ENCODE assay signal across 8 cellular contexts in the genomic region with DNA sequence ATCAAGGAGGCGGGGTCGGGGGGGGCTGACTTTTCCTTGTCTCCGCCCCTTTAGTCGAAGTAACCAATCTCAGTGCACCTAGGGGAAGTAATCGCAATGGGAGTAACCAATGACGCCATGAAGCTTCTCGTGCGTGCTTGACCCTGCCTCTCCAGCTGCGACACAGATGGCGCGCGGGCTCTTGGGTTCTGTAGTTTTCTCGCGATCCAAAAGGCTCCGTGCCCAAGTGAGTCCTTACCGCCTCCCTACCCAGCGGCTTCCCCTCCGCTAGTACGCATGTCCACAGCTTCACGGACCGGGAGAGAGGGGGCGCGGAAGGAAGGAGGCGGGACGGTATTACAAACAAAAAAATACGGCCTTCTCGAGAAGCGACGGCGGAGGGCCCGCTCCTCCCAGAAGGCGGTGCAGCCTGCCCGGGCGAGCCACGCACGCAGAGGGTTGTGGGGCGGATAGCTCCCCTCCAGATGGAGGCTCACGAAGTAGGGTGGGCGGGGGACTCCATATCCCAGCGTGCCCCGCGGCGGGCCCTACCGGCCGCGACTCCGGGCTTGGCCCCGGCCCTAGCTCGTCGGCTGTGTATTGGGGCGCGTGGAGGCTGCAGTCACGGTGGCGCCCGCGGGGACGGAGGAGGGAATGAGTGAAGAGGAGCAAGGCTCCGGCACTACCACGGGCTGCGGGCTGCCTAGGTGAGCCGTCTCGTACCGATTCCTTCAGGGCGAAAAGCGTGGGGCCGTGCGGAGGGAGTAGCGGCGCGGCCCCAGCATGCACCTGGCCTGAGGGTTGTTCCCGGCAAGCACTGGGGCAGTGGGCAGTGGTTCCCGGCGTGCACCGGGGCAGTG. TPM values are rescaled to one million over a fixed set of nuclear protein-coding genes. Genes with fewer than 3 reads are reported as not detected.
DNase-seq lines count a peak whose midpoint lies in the region; TF ChIP-seq lines count a peak whose summit lies in the region.

A gene with protein sequence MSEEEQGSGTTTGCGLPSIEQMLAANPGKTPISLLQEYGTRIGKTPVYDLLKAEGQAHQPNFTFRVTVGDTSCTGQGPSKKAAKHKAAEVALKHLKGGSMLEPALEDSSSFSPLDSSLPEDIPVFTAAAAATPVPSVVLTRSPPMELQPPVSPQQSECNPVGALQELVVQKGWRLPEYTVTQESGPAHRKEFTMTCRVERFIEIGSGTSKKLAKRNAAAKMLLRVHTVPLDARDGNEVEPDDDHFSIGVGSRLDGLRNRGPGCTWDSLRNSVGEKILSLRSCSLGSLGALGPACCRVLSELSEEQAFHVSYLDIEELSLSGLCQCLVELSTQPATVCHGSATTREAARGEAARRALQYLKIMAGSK (plus strand): TSS at position 508 of the 839 bp plus-strand sequence. CDS start 126 bp downstream, at position 634.

- no peak within 1 kb of the TSS for H3T11ph ChIP-seq in H9 (ENCODE audit: low read length)

- no peak within 1 kb of the TSS for H2AFZ ChIP-seq in H9 (ENCODE audit: low read length)

- H2BK20ac ChIP-seq in H9 (ENCODE audit: low read depth, low read length, poor library complexity, severe bottlenecking) = no peak within 1 kb of the TSS

- TF ChIP-seq CTCF in H9 (conservative IDR thresholded peaks at IDR 0.05) (no peak), fibroblast of the aortic adventitia (IDR thresholded peaks at IDR 0.05; ENCODE audit: insufficient read depth, low read length) (no peak), nephron (IDR thresholded peaks at IDR 0.05; ENCODE audit: unreplicated experiment in 3 of 3) (no peak)

- WGBS in H9 (ENCODE audit: extremely low coverage, insufficient read length, low lambda C conversion rate) = no CpG with 5 or more reads among the region's 74 CpGs

- peaks cover 20% of the 10 kb centered on the region for H3K23me2 ChIP-seq in H9 (ENCODE audit: insufficient read length, low read depth, low read length, poor library complexity, severe bottlenecking)

- H3K79me2 ChIP-seq in H9 (ENCODE audit: insufficient read depth, low read length) = no peaks in the 10 kb centered on the region; the same call in 1 of the 2 replicates

- H3K27me3 Mint-ChIP-seq in H9 (ENCODE audit: low read depth) (no peaks in the 10 kb centered on the region), nephron (ENCODE audit: low read depth) (peaks cover 4% of the 10 kb centered on the region)
- H3K27me3 Mint-ChIP-seq in stimulated activated naive CD8-positive, alpha-beta T cell treated with anti-CD3 and anti-CD28 coated beads, Interleukin-15, Interleukin-2, amounts not matched to agents 100 ng/mL and 50 ng/mL, for 24 hours = no peaks in the 10 kb centered on the region

- DNase-seq in ELR (ENCODE audit: low read depth) = peak; percentile 100
- peak; percentile 100 for DNase-seq in H9
- DNase-seq in MG63 = peak; percentile 98
- DNase-seq in SHP77 treated with DMSO at 0.1 percent for 48 hours (lab: John Stamatoyannopoulos, UW) = peak; percentile 95
- DNase-seq in activated effector memory CD4-positive, alpha-beta T cell treated with anti-CD3 and anti-CD28 coated beads, Interleukin-2, amount 50 U/mL, for 16 hours = peak; percentile 99
- peak; percentile 100 for DNase-seq in fibroblast of the aortic adventitia (ENCODE audit: low read depth)

- peak within 1 kb of the TSS; percentile 93 for H3K14ac ChIP-seq in H9 (ENCODE audit: insufficient read depth, low read length)

- H3K27ac Mint-ChIP-seq in H9 (peak within 1 kb of the TSS; percentile 94 to 98 (median 97)), nephron (peak within 1 kb of the TSS; percentile 94 to 99 (median 96))
- H3K27ac Mint-ChIP-seq in stimulated activated naive CD8-positive, alpha-beta T cell treated with anti-CD3 and anti-CD28 coated beads, Interleukin-15, Interleukin-2, amounts not matched to agents 100 ng/mL and 50 ng/mL, for 24 hours = peak within 1 kb of the TSS; percentile 89

- no peak within 1 kb of the TSS for H3K4ac ChIP-seq in H9 (ENCODE audit: low read depth, low read length)

- peak within 1 kb of the TSS; percentile 17 for H3K56ac ChIP-seq in H9 (ENCODE audit: insufficient read length, low read depth, low read length)

- peaks cover 6% of the 10 kb centered on the region; the same call in 1 of the 2 replicates for H3K4me1 ChIP-seq in H9 (ENCODE audit: insufficient read depth, low read length)

- no peak within 1 kb of the TSS for H2BK120ac ChIP-seq in H9 (ENCODE audit: low read depth, low read length, poor library complexity, severe bottlenecking)

- H3K23ac ChIP-seq in H9 (ENCODE audit: insufficient read length, low read depth, low read length) = no peak within 1 kb of the TSS

- H3K36me3 ChIP-seq in MG63 = peaks cover 31% of the 10 kb centered on the region

- H4K5ac ChIP-seq in H9 (ENCODE audit: insufficient read length, low read depth, low read length) = no peak within 1 kb of the TSS

- no peak within 1 kb of the TSS for H2BK12ac ChIP-seq in H9 (ENCODE audit: insufficient read length, low read depth, low read length)

- H3K36me3 Mint-ChIP-seq in H9 (ENCODE audit: insufficient read depth in 1 of 3, low read depth in 3 of 3) (peaks cover 18 to 38% (median 19%) of the 10 kb centered on the region in 3 experiments), nephron (ENCODE audit: low read depth) (peaks cover 7% of the 10 kb centered on the region)
- peaks cover 12% of the 10 kb centered on the region for H3K36me3 Mint-ChIP-seq in stimulated activated naive CD8-positive, alpha-beta T cell treated with anti-CD3 and anti-CD28 coated beads, Interleukin-15, Interleukin-2, amounts not matched to agents 100 ng/mL and 50 ng/mL, for 24 hours (ENCODE audit: low read depth)

- H3K4me2 ChIP-seq in H9 (ENCODE audit: insufficient read depth, insufficient read length, low read length) = peak within 1 kb of the TSS; percentile 83

- H3K9ac ChIP-seq in H9 (ENCODE audit: extremely low read depth, insufficient read length, low read length) = peak within 1 kb of the TSS; percentile 78

- peak within 1 kb of the TSS; percentile 97 for H3K18ac ChIP-seq in H9 (ENCODE audit: insufficient read length, low read depth, low read length)

- peaks cover 7% of the 10 kb centered on the region for H3K79me1 ChIP-seq in H9 (ENCODE audit: insufficient read depth, low read depth, low read length, poor library complexity, severe bottlenecking)

- H3K4me3 Mint-ChIP-seq in H9 (peak within 1 kb of the TSS; percentile 86 to 90), nephron (peak within 1 kb of the TSS; percentile 86 to 89 (median 89))
- H3K4me3 Mint-ChIP-seq in stimulated activated naive CD8-positive, alpha-beta T cell treated with anti-CD3 and anti-CD28 coated beads, Interleukin-15, Interleukin-2, amounts not matched to agents 100 ng/mL and 50 ng/mL, for 24 hours = peak within 1 kb of the TSS; percentile 89

- H2BK15ac ChIP-seq in H9 (ENCODE audit: low read depth, low read length) = no peak within 1 kb of the TSS

- no peak within 1 kb of the TSS for H4K91ac ChIP-seq in H9 (ENCODE audit: insufficient read length, low read depth, low read length)

- no peak within 1 kb of the TSS for H4K8ac ChIP-seq in H9 (replicated peaks; ENCODE audit: insufficient read length, low read depth, low read length)

- H3K4me3 ChIP-seq in MG63 (peak within 1 kb of the TSS; percentile 77), fibroblast of the aortic adventitia (ENCODE audit: low read depth, low read length) (peak within 1 kb of the TSS; percentile 91)

- H2BK5ac ChIP-seq in H9 (ENCODE audit: insufficient read length, low read length) = no peak within 1 kb of the TSS

- peak within 1 kb of the TSS; percentile 49 for H3K27ac ChIP-seq in H9 (ENCODE audit: insufficient read length, low read depth, low read length)

- H3K4me1 Mint-ChIP-seq in H9 (peaks cover 38 to 43% of the 10 kb centered on the region in 2 experiments), nephron (peaks cover 65% of the 10 kb centered on the region)
- peaks cover 39% of the 10 kb centered on the region for H3K4me1 Mint-ChIP-seq in stimulated activated naive CD8-positive, alpha-beta T cell treated with anti-CD3 and anti-CD28 coated beads, Interleukin-15, Interleukin-2, amounts not matched to agents 100 ng/mL and 50 ng/mL, for 24 hours (ENCODE audit: low read depth)

- no peak within 1 kb of the TSS for H2AK5ac ChIP-seq in H9 (ENCODE audit: insufficient read length, low read length)

- H3K9me3 Mint-ChIP-seq in H9 = no peaks in the 10 kb centered on the region
- no peaks in the 10 kb centered on the region for H3K9me3 Mint-ChIP-seq in nephron
- no peaks in the 10 kb centered on the region for H3K9me3 Mint-ChIP-seq in stimulated activated naive CD8-positive, alpha-beta T cell treated with anti-CD3 and anti-CD28 coated beads, Interleukin-15, Interleukin-2, amounts not matched to agents 100 ng/mL and 50 ng/mL, for 24 hours

- H3K9me3 ChIP-seq in H9 (ENCODE audit: control insufficient read depth, low read depth, low read length) (no peaks in the 10 kb centered on the region), MG63 (no peaks in the 10 kb centered on the region)

- H3K27me3 ChIP-seq in H9 (ENCODE audit: insufficient read depth, low read length) = no peaks in the 10 kb centered on the region
- H3K27me3 ChIP-seq in MG63 = no peaks in the 10 kb centered on the region

- no peaks in the 10 kb centered on the region for H4K20me1 ChIP-seq in H9 (ENCODE audit: control insufficient read depth, insufficient read depth, insufficient read length)

RNA-seq across cellular contexts. Expression of the gene that starts here (rescaled TPM):
- total RNA-seq in H9 (2021) (79.2 and 80.1 TPM in 2 replicates), fibroblast of the aortic adventitia (ENCODE audit: low replicate concordance) (32.4 and 43.9 TPM in 2 replicates)
- 51.7 and 66.1 TPM in 2 replicates for total RNA-seq in MG63 (2014; rRNA removed; shearing (Covaris generic); ENCODE audit: low replicate concordance)

Comparison
In these comparisons a context has a peak if more than half of its experiments do, and no peak if none do; other contexts are left out.
1. Peak in every context shown above with its lines: DNase-seq, H3K4me3 ChIP-seq and H3K27ac ChIP-seq.